Comparison of ENCODE assay signal across 8 cellular contexts in the genomic region with DNA sequence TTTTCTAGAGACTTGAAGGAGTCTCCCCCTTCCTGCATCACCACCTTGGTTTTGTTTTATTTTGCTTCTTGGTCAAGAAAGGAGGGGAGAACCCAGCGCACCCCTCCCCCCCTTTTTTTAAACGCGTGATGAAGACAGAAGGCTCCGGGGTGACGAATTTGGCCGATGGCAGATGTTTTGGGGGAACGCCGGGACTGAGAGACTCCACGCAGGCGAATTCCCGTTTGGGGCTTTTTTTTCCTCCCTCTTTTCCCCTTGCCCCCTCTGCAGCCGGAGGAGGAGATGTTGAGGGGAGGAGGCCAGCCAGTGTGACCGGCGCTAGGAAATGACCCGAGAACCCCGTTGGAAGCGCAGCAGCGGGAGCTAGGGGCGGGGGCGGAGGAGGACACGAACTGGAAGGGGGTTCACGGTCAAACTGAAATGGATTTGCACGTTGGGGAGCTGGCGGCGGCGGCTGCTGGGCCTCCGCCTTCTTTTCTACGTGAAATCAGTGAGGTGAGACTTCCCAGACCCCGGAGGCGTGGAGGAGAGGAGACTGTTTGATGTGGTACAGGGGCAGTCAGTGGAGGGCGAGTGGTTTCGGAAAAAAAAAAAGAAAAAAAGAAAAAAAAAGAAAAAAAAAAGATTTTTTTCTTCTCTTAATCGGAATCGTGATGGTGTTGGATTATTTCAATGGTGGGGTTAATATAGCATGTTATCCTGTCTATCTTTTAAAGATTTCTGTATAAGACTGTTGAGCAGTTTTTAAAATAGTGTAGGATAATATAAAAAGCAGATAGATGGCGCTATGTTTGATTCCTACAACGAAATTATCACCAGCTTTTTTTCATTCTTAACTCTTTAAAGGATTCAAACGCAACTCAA. TPM values are rescaled to one million over a fixed set of nuclear protein-coding genes. Genes with fewer than 3 reads are reported as not detected.
A peak's percentile ranks its signal among the peaks of the same experiment; 100 is the strongest.
DNase-seq lines count a peak whose midpoint lies in the region; ATAC-seq and TF ChIP-seq lines count a peak whose summit lies in the region.

No MANE protein-coding gene starts in this region.

- TF ChIP-seq CTCF in HFFc6 (IDR thresholded peaks at IDR 0.05) (peak; percentile 84), adrenal gland (IDR thresholded peaks at IDR 0.05) (peak; percentile 38 to 74 (median 57)), heart left ventricle (IDR thresholded peaks at IDR 0.05) (peak; percentile 40 to 79 (median 62)), osteocyte (IDR thresholded peaks at IDR 0.05) (peak; percentile 69)

- H3K27me3 Mint-ChIP-seq in HFFc6 (ENCODE audit: insufficient read depth) (no peaks in the 10 kb centered on the region), osteocyte (ENCODE audit: unreplicated experiment) (no peaks in the 10 kb centered on the region)

- intact Hi-C loops in adrenal gland (cut with DNase I) (no loop called here), heart left ventricle (cut with DNase I) (loop anchor here (1.0 to 10.0 kb wide), 25 partner anchors 66 to 1848 kb away; no protein-coding TSS in a partner anchor)

- peak overlapping the region; percentile 92 for H3K27ac Mint-ChIP-seq in HFFc6
- peak overlapping the region; percentile 98 for H3K27ac Mint-ChIP-seq in osteocyte (ENCODE audit: unreplicated experiment)

- peak overlapping the region; percentile 7 to 62 (median 50) for H3K4me3 ChIP-seq in adrenal gland
- H3K4me3 ChIP-seq in heart left ventricle = peak overlapping the region; percentile 49 to 93 (median 79)

- H3K9me3 Mint-ChIP-seq in HFFc6 = no peaks in the 10 kb centered on the region
- H3K9me3 Mint-ChIP-seq in osteocyte (ENCODE audit: unreplicated experiment) = no peaks in the 10 kb centered on the region

- H3K27ac ChIP-seq in adrenal gland = peak overlapping the region in 3 of 5 donors; percentile 75 to 90 (median 88)
- peak overlapping the region; percentile 27 to 92 (median 90) for H3K27ac ChIP-seq in heart left ventricle

- peaks cover 5 to 17% of the 10 kb centered on the region in 2 donors for H3K4me1 ChIP-seq in adrenal gland (replicated peaks in 1 of 2)
- peaks cover 0 to 31% (median 22%) of the 10 kb centered on the region in 12 donors for H3K4me1 ChIP-seq in heart left ventricle

- H3K4me3 Mint-ChIP-seq in HFFc6 = peak overlapping the region; percentile 98
- H3K4me3 Mint-ChIP-seq in osteocyte (ENCODE audit: unreplicated experiment) = peak overlapping the region; percentile 97

- H3K36me3 Mint-ChIP-seq in HFFc6 (ENCODE audit: low read depth) (no peaks in the 10 kb centered on the region), osteocyte (ENCODE audit: unreplicated experiment) (peaks cover 51% of the 10 kb centered on the region)

- H3K36me3 ChIP-seq in adrenal gland (replicated peaks in 1 of 2) (no peaks in the 10 kb centered on the region), heart left ventricle (no peaks in the 10 kb centered on the region)

- H3K27me3 ChIP-seq in adrenal gland (no peaks in the 10 kb centered on the region), heart left ventricle (no peaks in the 10 kb centered on the region)

- TF ChIP-seq POLR2A in adrenal gland (IDR thresholded peaks at IDR 0.05) (no peak), heart left ventricle (IDR thresholded peaks at IDR 0.05) (no peak)

- H3K4me1 Mint-ChIP-seq in HFFc6 (ENCODE audit: low read depth) (peaks cover 33% of the 10 kb centered on the region), osteocyte (ENCODE audit: unreplicated experiment) (peaks cover 23% of the 10 kb centered on the region)

- H3K9me3 ChIP-seq in adrenal gland (replicated peaks in 1 of 3) = no peaks in the 10 kb centered on the region
- no peaks in the 10 kb centered on the region for H3K9me3 ChIP-seq in heart left ventricle

- 0 to 1% (median 0%) methylated on average over 37 of the region's 37 CpGs for WGBS in adrenal gland, 4 donors
- 0 to 1% (median 1%) methylated on average over 37 of the region's 37 CpGs for WGBS in heart left ventricle, 4 donors

- DNase-seq in DMS53 (lab: John Stamatoyannopoulos, UW) = peak; percentile 75
- DNase-seq in HFFc6 = peak; percentile 50
- DNase-seq in NOMO-1 treated with DMSO at 0.1 percent for 48 hours (lab: John Stamatoyannopoulos, UW; ENCODE audit: unreplicated experiment) = peak; percentile 46
- DNase-seq in adrenal gland = peak; percentile 39 to 67 (median 52)
- DNase-seq in heart left ventricle = peak; percentile 56 to 72 (median 65)
- DNase-seq in osteocyte (ENCODE audit: extremely low spot score, unreplicated experiment) = no peak

- ATAC-seq in heart left ventricle (peak in 2 of 4 donors; percentile 42 to 48), GM18873 (IDR thresholded peaks at IDR 0.05; ENCODE audit: low FRiP score, unreplicated experiment) (no peak), HG02973 (IDR thresholded peaks at IDR 0.05; ENCODE audit: unreplicated experiment) (no peak)

RNA-seq across cellular contexts. Expression of a gene that starts 3.1 kb away (rescaled TPM):
- total RNA-seq in HFFc6 (2021; fragmentation: NEBNext Ultra II Directional; extraction: Animal tissue kit (Norgen Biotek cat#: 25700)) = 1 to 10 TPM; 3.3 to 6.4 (median 3.6) TPM
- total RNA-seq in adrenal gland = 10 to 100 TPM in 2 of 8 donors, 1 to 10 TPM in 6; 4.0 to 12.8 (median 6.7) TPM
- 1 to 10 TPM; 1.6 to 6.7 (median 2.9) TPM for polyA plus RNA-seq in adrenal gland
- total RNA-seq in heart left ventricle = 10 to 100 TPM in 4 of 9 donors, 1 to 10 TPM in 5; 1.9 to 20.3 (median 8.0) TPM
- 1 to 10 TPM; 2.7 to 4.1 TPM for polyA plus RNA-seq in heart left ventricle
- 110 and 118 TPM in 2 replicates for total RNA-seq in osteocyte

Comparison
In these comparisons a context has a peak if more than half of its experiments do, and no peak if none do; other contexts are left out.
1. intact Hi-C loops: an anchor here in heart left ventricle (1.0 to 10.0 kb wide); none called in adrenal gland.